Comparison of ENCODE assay signal across 1 cellular context in the genomic region with DNA sequence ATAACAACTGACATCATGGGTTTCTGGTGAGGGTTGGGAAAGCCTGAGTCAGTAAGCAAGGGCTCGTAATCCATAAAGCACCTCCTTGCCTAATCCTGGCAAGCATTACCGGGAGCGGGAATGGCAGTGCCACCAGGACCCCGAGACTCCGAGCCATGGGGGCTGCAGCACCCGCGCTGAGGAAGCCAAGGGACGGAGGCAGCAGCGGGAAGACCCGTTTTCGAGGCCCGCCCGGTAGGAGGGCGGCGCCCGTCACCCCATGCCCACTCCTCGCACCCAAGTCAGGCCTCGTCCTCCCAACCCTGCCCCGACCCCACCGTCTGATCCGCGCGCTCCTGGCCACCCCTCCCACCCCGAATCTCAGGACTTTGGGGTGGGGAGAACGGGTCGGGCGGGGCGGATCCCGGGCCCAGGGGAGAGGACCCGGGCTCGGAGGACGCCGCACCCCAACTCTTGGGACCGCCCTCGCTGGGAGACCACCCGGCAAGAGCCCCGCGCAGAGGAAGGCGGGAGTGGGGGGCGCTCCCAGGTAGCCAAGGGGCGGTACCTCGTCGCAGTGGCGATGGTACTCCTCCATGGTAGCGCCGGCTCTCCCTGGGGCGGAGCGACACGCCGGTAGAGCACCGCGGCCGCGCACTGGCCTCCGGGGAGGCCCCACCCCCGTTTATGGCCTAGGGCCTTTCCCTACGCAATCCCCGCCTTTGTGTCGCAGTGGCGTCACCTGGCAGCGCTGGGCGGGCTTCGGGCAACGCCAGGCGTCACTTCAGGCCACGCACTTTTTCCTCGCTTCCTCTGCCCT.
A peak's percentile ranks its signal among the peaks of the same experiment; 100 is the strongest.
TF ChIP-seq lines count a peak whose summit lies in the region.

A gene with protein sequence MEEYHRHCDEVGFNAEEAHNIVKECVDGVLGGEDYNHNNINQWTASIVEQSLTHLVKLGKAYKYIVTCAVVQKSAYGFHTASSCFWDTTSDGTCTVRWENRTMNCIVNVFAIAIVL (minus strand): TSS at position 638 of the 799 bp plus-strand sequence. CDS start 61 bp downstream, at position 577.

TF ChIP-seq in K562, 482 proteins besides CTCF, POLR2A, EP300 and RAD21 (continued from another document):
- TF ChIP-seq, protein P1, sequence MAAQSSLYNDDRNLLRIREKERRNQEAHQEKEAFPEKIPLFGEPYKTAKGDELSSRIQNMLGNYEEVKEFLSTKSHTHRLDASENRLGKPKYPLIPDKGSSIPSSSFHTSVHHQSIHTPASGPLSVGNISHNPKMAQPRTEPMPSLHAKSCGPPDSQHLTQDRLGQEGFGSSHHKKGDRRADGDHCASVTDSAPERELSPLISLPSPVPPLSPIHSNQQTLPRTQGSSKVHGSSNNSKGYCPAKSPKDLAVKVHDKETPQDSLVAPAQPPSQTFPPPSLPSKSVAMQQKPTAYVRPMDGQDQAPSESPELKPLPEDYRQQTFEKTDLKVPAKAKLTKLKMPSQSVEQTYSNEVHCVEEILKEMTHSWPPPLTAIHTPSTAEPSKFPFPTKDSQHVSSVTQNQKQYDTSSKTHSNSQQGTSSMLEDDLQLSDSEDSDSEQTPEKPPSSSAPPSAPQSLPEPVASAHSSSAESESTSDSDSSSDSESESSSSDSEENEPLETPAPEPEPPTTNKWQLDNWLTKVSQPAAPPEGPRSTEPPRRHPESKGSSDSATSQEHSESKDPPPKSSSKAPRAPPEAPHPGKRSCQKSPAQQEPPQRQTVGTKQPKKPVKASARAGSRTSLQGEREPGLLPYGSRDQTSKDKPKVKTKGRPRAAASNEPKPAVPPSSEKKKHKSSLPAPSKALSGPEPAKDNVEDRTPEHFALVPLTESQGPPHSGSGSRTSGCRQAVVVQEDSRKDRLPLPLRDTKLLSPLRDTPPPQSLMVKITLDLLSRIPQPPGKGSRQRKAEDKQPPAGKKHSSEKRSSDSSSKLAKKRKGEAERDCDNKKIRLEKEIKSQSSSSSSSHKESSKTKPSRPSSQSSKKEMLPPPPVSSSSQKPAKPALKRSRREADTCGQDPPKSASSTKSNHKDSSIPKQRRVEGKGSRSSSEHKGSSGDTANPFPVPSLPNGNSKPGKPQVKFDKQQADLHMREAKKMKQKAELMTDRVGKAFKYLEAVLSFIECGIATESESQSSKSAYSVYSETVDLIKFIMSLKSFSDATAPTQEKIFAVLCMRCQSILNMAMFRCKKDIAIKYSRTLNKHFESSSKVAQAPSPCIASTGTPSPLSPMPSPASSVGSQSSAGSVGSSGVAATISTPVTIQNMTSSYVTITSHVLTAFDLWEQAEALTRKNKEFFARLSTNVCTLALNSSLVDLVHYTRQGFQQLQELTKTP (IDR thresholded peaks at IDR 0.05; ENCODE audit: low read depth in 1 of 2, partially characterized antibody in 2 of 2): no peak
- TF ChIP-seq RUNX1 (IDR thresholded peaks at IDR 0.05; ENCODE audit: low read depth): no peak
- TF ChIP-seq, protein P2, sequence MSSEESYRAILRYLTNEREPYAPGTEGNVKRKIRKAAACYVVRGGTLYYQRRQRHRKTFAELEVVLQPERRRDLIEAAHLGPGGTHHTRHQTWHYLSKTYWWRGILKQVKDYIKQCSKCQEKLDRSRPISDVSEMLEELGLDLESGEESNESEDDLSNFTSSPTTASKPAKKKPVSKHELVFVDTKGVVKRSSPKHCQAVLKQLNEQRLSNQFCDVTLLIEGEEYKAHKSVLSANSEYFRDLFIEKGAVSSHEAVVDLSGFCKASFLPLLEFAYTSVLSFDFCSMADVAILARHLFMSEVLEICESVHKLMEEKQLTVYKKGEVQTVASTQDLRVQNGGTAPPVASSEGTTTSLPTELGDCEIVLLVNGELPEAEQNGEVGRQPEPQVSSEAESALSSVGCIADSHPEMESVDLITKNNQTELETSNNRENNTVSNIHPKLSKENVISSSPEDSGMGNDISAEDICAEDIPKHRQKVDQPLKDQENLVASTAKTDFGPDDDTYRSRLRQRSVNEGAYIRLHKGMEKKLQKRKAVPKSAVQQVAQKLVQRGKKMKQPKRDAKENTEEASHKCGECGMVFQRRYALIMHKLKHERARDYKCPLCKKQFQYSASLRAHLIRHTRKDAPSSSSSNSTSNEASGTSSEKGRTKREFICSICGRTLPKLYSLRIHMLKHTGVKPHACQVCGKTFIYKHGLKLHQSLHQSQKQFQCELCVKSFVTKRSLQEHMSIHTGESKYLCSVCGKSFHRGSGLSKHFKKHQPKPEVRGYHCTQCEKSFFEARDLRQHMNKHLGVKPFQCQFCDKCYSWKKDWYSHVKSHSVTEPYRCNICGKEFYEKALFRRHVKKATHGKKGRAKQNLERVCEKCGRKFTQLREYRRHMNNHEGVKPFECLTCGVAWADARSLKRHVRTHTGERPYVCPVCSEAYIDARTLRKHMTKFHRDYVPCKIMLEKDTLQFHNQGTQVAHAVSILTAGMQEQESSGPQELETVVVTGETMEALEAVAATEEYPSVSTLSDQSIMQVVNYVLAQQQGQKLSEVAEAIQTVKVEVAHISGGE (CRISPR knock-in tag; IDR thresholded peaks at IDR 0.05): no peak
- TF ChIP-seq, protein P3, sequence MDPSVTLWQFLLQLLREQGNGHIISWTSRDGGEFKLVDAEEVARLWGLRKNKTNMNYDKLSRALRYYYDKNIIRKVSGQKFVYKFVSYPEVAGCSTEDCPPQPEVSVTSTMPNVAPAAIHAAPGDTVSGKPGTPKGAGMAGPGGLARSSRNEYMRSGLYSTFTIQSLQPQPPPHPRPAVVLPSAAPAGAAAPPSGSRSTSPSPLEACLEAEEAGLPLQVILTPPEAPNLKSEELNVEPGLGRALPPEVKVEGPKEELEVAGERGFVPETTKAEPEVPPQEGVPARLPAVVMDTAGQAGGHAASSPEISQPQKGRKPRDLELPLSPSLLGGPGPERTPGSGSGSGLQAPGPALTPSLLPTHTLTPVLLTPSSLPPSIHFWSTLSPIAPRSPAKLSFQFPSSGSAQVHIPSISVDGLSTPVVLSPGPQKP (CRISPR knock-in tag; IDR thresholded peaks at IDR 0.05): no peak
- peak; percentile 19; the same call in 1 of the 2 replicates for TF ChIP-seq MTA1 (IDR thresholded peaks at IDR 0.05; ENCODE audit: borderline replicate concordance)
- no peak for TF ChIP-seq MBD2 (IDR thresholded peaks at IDR 0.05; ENCODE audit: borderline replicate concordance, low read depth)
- no peak for TF ChIP-seq TAF1 (IDR thresholded peaks at IDR 0.05; ENCODE audit: control insufficient read depth, extremely low read depth, insufficient read depth, low read length, severe bottlenecking)
- peak; percentile 76 for TF ChIP-seq L3MBTL2 (IDR thresholded peaks at IDR 0.05)
- no peak for TF ChIP-seq ZNF347 (CRISPR knock-in tag; IDR thresholded peaks at IDR 0.05; ENCODE audit: low read depth)
- TF ChIP-seq, protein P4, sequence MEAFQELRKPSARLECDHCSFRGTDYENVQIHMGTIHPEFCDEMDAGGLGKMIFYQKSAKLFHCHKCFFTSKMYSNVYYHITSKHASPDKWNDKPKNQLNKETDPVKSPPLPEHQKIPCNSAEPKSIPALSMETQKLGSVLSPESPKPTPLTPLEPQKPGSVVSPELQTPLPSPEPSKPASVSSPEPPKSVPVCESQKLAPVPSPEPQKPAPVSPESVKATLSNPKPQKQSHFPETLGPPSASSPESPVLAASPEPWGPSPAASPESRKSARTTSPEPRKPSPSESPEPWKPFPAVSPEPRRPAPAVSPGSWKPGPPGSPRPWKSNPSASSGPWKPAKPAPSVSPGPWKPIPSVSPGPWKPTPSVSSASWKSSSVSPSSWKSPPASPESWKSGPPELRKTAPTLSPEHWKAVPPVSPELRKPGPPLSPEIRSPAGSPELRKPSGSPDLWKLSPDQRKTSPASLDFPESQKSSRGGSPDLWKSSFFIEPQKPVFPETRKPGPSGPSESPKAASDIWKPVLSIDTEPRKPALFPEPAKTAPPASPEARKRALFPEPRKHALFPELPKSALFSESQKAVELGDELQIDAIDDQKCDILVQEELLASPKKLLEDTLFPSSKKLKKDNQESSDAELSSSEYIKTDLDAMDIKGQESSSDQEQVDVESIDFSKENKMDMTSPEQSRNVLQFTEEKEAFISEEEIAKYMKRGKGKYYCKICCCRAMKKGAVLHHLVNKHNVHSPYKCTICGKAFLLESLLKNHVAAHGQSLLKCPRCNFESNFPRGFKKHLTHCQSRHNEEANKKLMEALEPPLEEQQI (IDR thresholded peaks at IDR 0.05): no peak
- TF ChIP-seq ATF7 (IDR thresholded peaks at IDR 0.05): peak; percentile 65
- 0 out of 2 replicates have a peak, but pooled peaks have one; percentile 3 for TF ChIP-seq ATF1 (CRISPR knock-in tag; IDR thresholded peaks at IDR 0.05)
- TF ChIP-seq ATF1 (tag; IDR thresholded peaks at IDR 0.05): peak; percentile 84
